ENCODE assay signal across 10 cellular contexts in genomic region chr2:57881998-57882884, GRCh38.
DNase-seq lines count a peak whose midpoint lies in the region; ATAC-seq and TF ChIP-seq lines count a peak whose summit lies in the region.
"Had no signal": no experiment of that assay in that cellular context is flagged by ENCODE, and none has a peak within 500 bp of the region (broad histone marks: within the 10 kb centered on the region; RNA-seq: fewer than 3 reads in every experiment).

No MANE protein-coding gene starts in this region.

- H2AFZ ChIP-seq in hepatocyte (no peak overlapping the region), OCI-LY7 (ENCODE audit: low read length) (no peak overlapping the region)

- ATAC-seq in Right ventricle myocardium inferior, result no peak
- ATAC-seq in SK-N-SH treated with all-trans-retinoic acid at 6 μM for 48 hours, result peak; percentile 75
- ATAC-seq in HG03571 (IDR thresholded peaks at IDR 0.05; ENCODE audit: unreplicated experiment), result no peak
- ATAC-seq in GM18907 (IDR thresholded peaks at IDR 0.05; ENCODE audit: unreplicated experiment), result no peak

- H3K27ac ChIP-seq in right atrium auricular region, result no peak overlapping the region
- H3K27ac ChIP-seq in hepatocyte, result peak overlapping the region; percentile 89
- H3K27ac ChIP-seq in OCI-LY7 (ENCODE audit: low read depth, low read length, poor library complexity, severe bottlenecking), result no peak overlapping the region
- H3K27ac ChIP-seq: C4-2B had no signal

- H3K36me3 ChIP-seq in right atrium auricular region (no peaks in the 10 kb centered on the region), hepatocyte (replicated peaks; ENCODE audit: insufficient read depth, low read depth) (no peaks in the 10 kb centered on the region), OCI-LY7 (ENCODE audit: insufficient read depth, low read length) (no peaks in the 10 kb centered on the region)

- H3K4me3 ChIP-seq in right atrium auricular region (peak overlapping the region; percentile 1 to 19), hepatocyte (no peak overlapping the region), OCI-LY7 (ENCODE audit: low read depth, low read length, poor library complexity, severe bottlenecking) (no peak overlapping the region)

- H4K20me1 ChIP-seq in hepatocyte (ENCODE audit: insufficient read depth, poor library complexity, severe bottlenecking), result no peaks in the 10 kb centered on the region
- no peaks in the 10 kb centered on the region for H4K20me1 ChIP-seq in OCI-LY7 (ENCODE audit: insufficient read depth, low read length)

- no peaks in the 10 kb centered on the region for H3K9me3 ChIP-seq in right atrium auricular region
- H3K9me3 ChIP-seq in hepatocyte (ENCODE audit: low read depth), result no peaks in the 10 kb centered on the region
- no peaks in the 10 kb centered on the region for H3K9me3 ChIP-seq in OCI-LY7 (ENCODE audit: low read length)

- CTCF ChIA-PET in OCI-LY7 (lab: Charles Lee; ENCODE audit: unreplicated experiment), result no interaction called here

- 68% methylated on average over 8 of the region's 8 CpGs for WGBS in hepatocyte (ENCODE audit: low lambda C conversion rate, missing lambda C conversion rate)

- no peak for DNase-seq in right atrium auricular region (ENCODE audit: low spot score)
- DNase-seq in Right ventricle myocardium inferior (ENCODE audit: missing footprints), result no peak
- peak; percentile 46 for DNase-seq in hepatocyte (ENCODE audit: low spot score)
- DNase-seq in OCI-LY7 (ENCODE audit: low spot score), result no peak
- no peak for DNase-seq in stimulated activated CD4-positive, alpha-beta T cell treated with anti-CD3 and anti-CD28 coated beads, Interleukin-4, amount 100 ng/mL, for 1 hour
- DNase-seq: NCI-H524 had no signal

- H3K79me2 ChIP-seq in hepatocyte, result no peaks in the 10 kb centered on the region
- H3K79me2 ChIP-seq in OCI-LY7 (ENCODE audit: insufficient read depth, low read depth, low read length), result no peaks in the 10 kb centered on the region

- intact Hi-C loops in Right ventricle myocardium inferior (cut with DNase I), result no loop called here
- intact Hi-C loops in OCI-LY7 (cut with micrococcal nuclease; ENCODE audit: unreplicated experiment), result no loop called here

- TF ChIP-seq CTCF in right atrium auricular region (IDR thresholded peaks at IDR 0.05) (no peak), hepatocyte (IDR thresholded peaks at IDR 0.05; ENCODE audit: poor library complexity) (no peak), OCI-LY7 (conservative IDR thresholded peaks at IDR 0.05; ENCODE audit: low read length) (no peak)

- BruUV-seq in OCI-LY7 (replicated peaks; lab: Mats Ljungman, UMichigan), result no TSS peak

- H3K4me2 ChIP-seq in hepatocyte (peak overlapping the region; percentile 31), OCI-LY7 (ENCODE audit: low read length) (no peak overlapping the region)

- H3K9me2 ChIP-seq in hepatocyte (replicated peaks; ENCODE audit: insufficient read depth) (no peaks in the 10 kb centered on the region), OCI-LY7 (ENCODE audit: insufficient read depth, low read length) (no peaks in the 10 kb centered on the region)

- H3K4me1 ChIP-seq in right atrium auricular region (no peaks in the 10 kb centered on the region), hepatocyte (ENCODE audit: insufficient read depth) (peaks cover 11% of the 10 kb centered on the region), OCI-LY7 (ENCODE audit: insufficient read depth, low read length, poor library complexity, severe bottlenecking) (no peaks in the 10 kb centered on the region)

- H3K27me3 ChIP-seq in right atrium auricular region (no peaks in the 10 kb centered on the region), hepatocyte (no peaks in the 10 kb centered on the region)

- POLR2A ChIA-PET in OCI-LY7 (lab: Charles Lee), result no interaction called here

TF ChIP-seq in SK-N-SH treated with all-trans-retinoic acid at 6 μM for 48 hours, 23 proteins besides CTCF, POLR2A, EP300 and RAD21:
- TF ChIP-seq RARB (CRISPR knock-in tag; IDR thresholded peaks at IDR 0.05) (no peak), ZC3H10 (CRISPR knock-in tag; IDR thresholded peaks at IDR 0.05) (no peak), GLIS3 (CRISPR knock-in tag; IDR thresholded peaks at IDR 0.05) (no peak), OSR1 (CRISPR knock-in tag; IDR thresholded peaks at IDR 0.05) (no peak), ZNF8 (CRISPR knock-in tag; IDR thresholded peaks at IDR 0.05) (no peak), CSDC2 (CRISPR knock-in tag; IDR thresholded peaks at IDR 0.05) (no peak), TCF4 (CRISPR knock-in tag; IDR thresholded peaks at IDR 0.05; ENCODE audit: borderline replicate concordance) (no peak), SNAI2 (CRISPR knock-in tag; IDR thresholded peaks at IDR 0.05) (no peak), ZNF565 (CRISPR knock-in tag; conservative IDR thresholded peaks at IDR 0.05; ENCODE audit: low read depth) (no peak), ESRRG (CRISPR knock-in tag; IDR thresholded peaks at IDR 0.05) (no peak)
- TF ChIP-seq, protein P1, sequence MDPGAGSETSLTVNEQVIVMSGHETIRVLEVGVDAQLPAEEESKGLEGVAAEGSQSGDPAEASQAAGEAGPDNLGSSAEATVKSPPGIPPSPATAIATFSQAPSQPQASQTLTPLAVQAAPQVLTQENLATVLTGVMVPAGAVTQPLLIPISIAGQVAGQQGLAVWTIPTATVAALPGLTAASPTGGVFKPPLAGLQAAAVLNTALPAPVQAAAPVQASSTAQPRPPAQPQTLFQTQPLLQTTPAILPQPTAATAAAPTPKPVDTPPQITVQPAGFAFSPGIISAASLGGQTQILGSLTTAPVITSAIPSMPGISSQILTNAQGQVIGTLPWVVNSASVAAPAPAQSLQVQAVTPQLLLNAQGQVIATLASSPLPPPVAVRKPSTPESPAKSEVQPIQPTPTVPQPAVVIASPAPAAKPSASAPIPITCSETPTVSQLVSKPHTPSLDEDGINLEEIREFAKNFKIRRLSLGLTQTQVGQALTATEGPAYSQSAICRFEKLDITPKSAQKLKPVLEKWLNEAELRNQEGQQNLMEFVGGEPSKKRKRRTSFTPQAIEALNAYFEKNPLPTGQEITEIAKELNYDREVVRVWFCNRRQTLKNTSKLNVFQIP (CRISPR knock-in tag; IDR thresholded peaks at IDR 0.05; ENCODE audit: borderline replicate concordance, low read depth), result no peak

Comparison
In these comparisons a context has a peak if more than half of its experiments do, and no peak if none do; other contexts are left out.
1. H3K4me3 ChIP-seq: peak in right atrium auricular region (2 of 2); none in hepatocyte (single experiment) and OCI-LY7 (single experiment).